ENCODE assay signal across 8 cellular contexts in genomic region chr1:10530281-10530740, GRCh38. TPM values are rescaled to one million over a fixed set of nuclear protein-coding genes. Genes with fewer than 3 reads are reported as not detected.
DNase-seq lines count a peak whose midpoint lies in the region; ATAC-seq and TF ChIP-seq lines count a peak whose summit lies in the region.

No MANE protein-coding gene starts in this region.

- H3K9me3 ChIP-seq in SJSA1 (replicated peaks) (no peaks in the 10 kb centered on the region), heart left ventricle (no peaks in the 10 kb centered on the region)

- H3K36me3 ChIP-seq in SJSA1 (no peaks in the 10 kb centered on the region), heart left ventricle (no peaks in the 10 kb centered on the region)

- H3K27me3 Mint-ChIP-seq in T-cell = no peaks in the 10 kb centered on the region

- no peak overlapping the region for H3K4me3 Mint-ChIP-seq in T-cell

- CTCF ChIA-PET in GM10248 (lab: Yijun Ruan, JAX) = interaction anchor here (0.7 to 1.0 kb wide), 2 partner anchors 17 to 23 kb away, joined by 3 read pairs; no protein-coding TSS in a partner anchor
- CTCF ChIA-PET in T-cell (lab: Charles Lee) = no interaction called here

- no peaks in the 10 kb centered on the region for H3K27me3 ChIP-seq in SJSA1 (replicated peaks)
- no peaks in the 10 kb centered on the region for H3K27me3 ChIP-seq in heart left ventricle

- H3K4me1 ChIP-seq in SJSA1 (replicated peaks) (peaks cover 40% of the 10 kb centered on the region), heart left ventricle (peaks cover 0 to 51% (median 31%) of the 10 kb centered on the region in 12 donors)

- H3K27ac ChIP-seq in SJSA1 (peak overlapping the region; percentile 65), heart left ventricle (peak overlapping the region in 3 of 12 donors; percentile 3 to 71 (median 66))

- ATAC-seq in heart left ventricle (peak in 3 of 4 donors; percentile 17 to 61 (median 35)), HG03025 (IDR thresholded peaks at IDR 0.05; ENCODE audit: low FRiP score, unreplicated experiment) (no peak), T-cell (replicated peaks in 1 of 4) (no peak)

- WGBS in heart left ventricle, 4 donors = 36 to 54% (median 39%) methylated on average over 20 of the region's 20 CpGs

- POLR2A ChIA-PET in GM10248 (lab: Yijun Ruan, JAX) (no interaction called here), T-cell (lab: Charles Lee) (no interaction called here)

- peaks cover 11% of the 10 kb centered on the region for H3K36me3 Mint-ChIP-seq in T-cell

- H3K9me3 Mint-ChIP-seq in T-cell = no peaks in the 10 kb centered on the region

- TF ChIP-seq CTCF in GM10248 (IDR thresholded peaks at IDR 0.05; ENCODE audit: control extremely low read depth, extremely low read depth, low read depth, missing control alignments) = peak; percentile 52
- TF ChIP-seq CTCF in heart left ventricle (IDR thresholded peaks at IDR 0.05) = peak; percentile 39 to 78 (median 68)

- H3K4me3 ChIP-seq in SJSA1 (peak overlapping the region; percentile 23), heart left ventricle (no peak overlapping the region)

- peaks cover 15 to 31% (median 27%) of the 10 kb centered on the region in 3 donors for H3K4me1 Mint-ChIP-seq in T-cell

- intact Hi-C loops in heart left ventricle (cut with DNase I) = loop anchor here in 8 of 10 donors (5.0 to 10.0 kb wide), 6 partner anchors 104 to 337 kb away; partner anchors contain the start of gene CASZ1 (in 3 of the 8)

- DNase-seq in GM10248 (ENCODE audit: extremely low spot score) = no peak
- peak; percentile 76 to 83 for DNase-seq in SJSA1 (ENCODE audit: low read depth in 1 of 2, low spot score in 2 of 2)
- peak in 4 of 5 donors; percentile 35 to 68 (median 38) for DNase-seq in heart left ventricle
- DNase-seq in renal cortical epithelial cell (ENCODE audit: low read depth) = peak; percentile 56
- DNase-seq in T-cell = no peak
- no peak for DNase-seq in activated effector memory CD4-positive, alpha-beta T cell treated with Interleukin-2 at 50 U/mL for 16 hours
- DNase-seq in activated gamma-delta T cell treated with Interleukin-2 at 50 U/mL for 16 hours = no peak

- no peak overlapping the region for H3K27ac Mint-ChIP-seq in T-cell

- no peak for TF ChIP-seq POLR2A in heart left ventricle (IDR thresholded peaks at IDR 0.05)

RNA-seq across cellular contexts. Expression of gene PEX14, which starts 55.6 kb away (rescaled TPM):
- 13.8 and 14.0 TPM in 2 replicates for total RNA-seq in SJSA1 (2014; rRNA removed; shearing (Covaris generic))
- total RNA-seq in heart left ventricle (10 to 100 TPM; 14.9 to 25.1 (median 19.6) TPM), renal cortical epithelial cell (10.2 and 26.1 TPM in 2 replicates), T-cell (10 to 100 TPM; 22.3 to 24.5 (median 22.7) TPM)
- 10 to 100 TPM; 24.2 to 28.7 TPM for polyA plus RNA-seq in heart left ventricle

RNA-seq across cellular contexts. Expression of gene DFFA, which starts 58.0 kb away (rescaled TPM):
- total RNA-seq in SJSA1 (2014; rRNA removed; shearing (Covaris generic)) = 40.6 and 45.7 TPM in 2 replicates
- total RNA-seq in heart left ventricle (10 to 100 TPM; 16.0 to 27.6 (median 24.5) TPM), renal cortical epithelial cell (61.6 and 69.3 TPM in 2 replicates), T-cell (10 to 100 TPM; 19.3 to 32.9 (median 26.0) TPM)
- polyA plus RNA-seq in heart left ventricle = 10 to 100 TPM; 10.4 to 26.0 TPM

Comparison
In these comparisons a context has a peak if more than half of its experiments do, and no peak if none do; other contexts are left out.
1. DNase-seq: peak in SJSA1 (2 of 2), heart left ventricle (4 of 5) and renal cortical epithelial cell (single experiment); none in GM10248 (single experiment), T-cell (0 of 34), activated effector memory CD4-positive, alpha-beta T cell treated with Interleukin-2 at 50 U/mL for 16 hours (single experiment) and activated gamma-delta T cell treated with Interleukin-2 at 50 U/mL for 16 hours (single experiment).
2. ATAC-seq: peak in heart left ventricle (3 of 4); none in HG03025 (single experiment) and T-cell (0 of 4).